ENCODE assay signal across 32 cellular contexts in the genomic region with DNA sequence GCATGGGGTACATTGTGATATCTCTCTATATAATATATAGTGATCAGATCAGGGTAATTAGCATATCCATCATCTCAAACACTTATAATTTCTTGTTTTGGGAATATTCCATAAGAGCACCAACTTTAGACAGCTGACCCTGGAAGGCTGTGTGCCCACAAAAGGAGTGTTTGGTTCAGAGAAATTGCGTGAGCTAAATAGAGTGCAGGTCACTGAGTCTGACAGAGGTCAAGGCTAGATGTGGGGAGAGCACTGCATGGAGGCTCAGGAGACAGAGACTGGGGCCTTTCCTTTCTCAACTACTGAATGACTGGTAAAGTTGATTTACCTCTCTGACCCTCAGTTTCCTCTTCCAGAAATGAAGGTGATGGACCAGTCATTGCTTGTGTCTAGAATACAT.
"Had no signal": no experiment of that assay in that cellular context is flagged by ENCODE, and none has a peak within 500 bp of the region (broad histone marks: within the 10 kb centered on the region; RNA-seq: fewer than 3 reads in every experiment).

No MANE protein-coding gene starts in this region.

- H3K4me3 ChIP-seq: ascending aorta, cardiac muscle cell had no signal

- H3K27me3 ChIP-seq: ascending aorta, cardiac muscle cell had no signal

- H3K27ac ChIP-seq: ascending aorta, cardiac muscle cell, VCaP had no signal

- ATAC-seq: activated CD4-positive, alpha-beta T cell treated with anti-CD3 and anti-CD28 coated beads for 36 hours; activated CD4-positive, CD25-positive, alpha-beta regulatory T cell treated with anti-CD3 and anti-CD28 coated beads, Interleukin-2, amount 50 U/mL, for 24 hours; activated CD8-positive, alpha-beta memory T cell treated with anti-CD3 and anti-CD28 coated beads, Interleukin-2, amount 10 ng/mL, durations not matched to agents 7 days and 5 days; activated CD8-positive, alpha-beta T cell treated with anti-CD3 and anti-CD28 coated beads, Interleukin-2, amount 10 ng/mL, durations not matched to agents 7 days and 5 days; activated naive CD8-positive, alpha-beta T cell treated with anti-CD3 and anti-CD28 coated beads, Interleukin-2, amount 50 U/mL, for 24 hours had no signal

- FAIRE-seq: bronchial epithelial cell, TTC549 had no signal

- H3K4me1 ChIP-seq: ascending aorta had no signal

- H3K36me3 ChIP-seq: ascending aorta, cardiac muscle cell had no signal

- H3K9me3 ChIP-seq: ascending aorta had no signal

- DNase-seq: activated CD4-positive, alpha-beta memory T cell treated with anti-CD3 and anti-CD28 coated beads, Interleukin-2, amount 10 ng/mL, durations not matched to agents 7 days and 5 days; activated CD4-positive, alpha-beta T cell treated with anti-CD3 and anti-CD28 coated beads for 1 hour; activated CD4-positive, alpha-beta T cell treated with anti-CD3 and anti-CD28 coated beads for 36 hours; activated CD4-positive, alpha-beta T cell treated with anti-CD3 and anti-CD28 coated beads for 48 hours; activated CD4-positive, alpha-beta T cell treated with anti-CD3 and anti-CD28 coated beads, Interleukin-2, amount 10 ng/mL, durations not matched to agents 7 days and 5 days; activated CD4-positive, alpha-beta T cell treated with anti-CD3 and anti-CD28 coated beads, Interleukin-2, amount 50 U/mL, for 48 hours; activated CD4-positive, CD25-positive, alpha-beta regulatory T cell; activated CD8-positive, alpha-beta memory T cell treated with anti-CD3 and anti-CD28 coated beads for 24 hours; activated CD8-positive, alpha-beta memory T cell treated with anti-CD3 and anti-CD28 coated beads, Interleukin-2, amount 10 ng/mL, durations not matched to agents 7 days and 5 days; activated CD8-positive, alpha-beta memory T cell treated with anti-CD3 and anti-CD28 coated beads, Interleukin-2, amount 50 U/mL, for 48 hours; activated CD8-positive, alpha-beta T cell treated with anti-CD3 and anti-CD28 coated beads, Interleukin-2, amount 10 ng/mL, durations not matched to agents 7 days and 5 days; activated effector memory CD4-positive, alpha-beta T cell treated with Interleukin-2 at 50 U/mL for 16 hours; activated gamma-delta T cell; activated naive CD4-positive, alpha-beta T cell treated with anti-CD3 and anti-CD28 coated beads, Interleukin-2, amount 10 ng/mL, durations not matched to agents 7 days and 5 days; activated naive CD4-positive, alpha-beta T cell treated with Interleukin-2 at 50 U/mL for 16 hours; activated naive CD8-positive, alpha-beta T cell treated with anti-CD3 and anti-CD28 coated beads, Interleukin-2, amount 10 ng/mL, durations not matched to agents 7 days and 5 days; activated naive CD8-positive, alpha-beta T cell treated with anti-CD3 and anti-CD28 coated beads, Interleukin-2, amount 50 U/mL, for 24 hours; activated T-cell treated with anti-CD3 and anti-CD28 coated beads, Interleukin-2, amount 50 U/mL, for 24 hours; activated T-cell treated with anti-CD3 and anti-CD28 coated beads, Interleukin-2, amount 50 U/mL, for 48 hours; amygdala; anterior cingulate cortex; caudate nucleus; cerebellar nuclear complex; T-helper 1 cell; T-helper 2 cell; T-helper 9 cell had no signal
